8 cellular contexts compared by ENCODE assay signal in the genomic region with DNA sequence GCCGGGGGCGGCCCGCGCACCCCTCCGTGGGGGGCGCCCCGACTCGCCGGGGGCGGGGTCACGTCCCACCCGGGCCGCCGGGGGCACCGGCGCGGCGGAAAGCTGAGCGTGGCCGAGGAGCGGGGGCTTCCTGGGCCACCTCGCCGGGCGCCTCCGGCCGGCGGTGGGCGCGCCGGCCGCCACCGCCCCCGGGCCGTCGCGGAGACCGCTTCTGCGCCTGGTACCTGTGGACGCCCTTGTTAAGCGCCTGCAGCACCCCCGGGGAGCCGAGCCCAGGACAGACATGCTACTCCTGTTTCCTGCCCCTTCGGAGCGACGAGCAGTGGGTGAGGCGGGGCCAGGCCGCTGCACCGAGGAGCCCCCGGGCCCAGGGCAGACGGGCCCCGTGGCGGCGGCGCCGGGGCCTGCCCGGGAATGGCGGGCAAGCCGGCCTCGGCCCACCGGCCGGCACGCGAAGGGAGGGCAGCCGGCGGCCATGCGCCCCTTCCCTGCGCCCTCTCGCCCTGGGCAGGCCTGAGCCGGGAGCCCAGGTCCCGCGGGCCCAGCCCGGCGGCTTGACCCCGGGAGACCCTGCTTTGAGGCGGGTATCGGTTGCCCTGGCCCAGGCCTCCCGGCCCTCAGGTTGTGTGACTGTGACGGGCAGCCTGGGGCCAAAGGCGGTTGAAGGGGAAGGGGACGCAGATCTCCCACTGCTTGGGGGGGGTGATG. TPM values are rescaled to one million over a fixed set of nuclear protein-coding genes. Genes with fewer than 3 reads are reported as not detected.
DNase-seq lines count a peak whose midpoint lies in the region; ATAC-seq and TF ChIP-seq lines count a peak whose summit lies in the region.

No MANE protein-coding gene starts in this region.

- peaks cover 9 to 42% (median 20%) of the 10 kb centered on the region in 4 donors for H3K4me1 Mint-ChIP-seq in CD4-positive, CD25-positive, alpha-beta regulatory T cell
- peaks cover 33% of the 10 kb centered on the region for H3K4me1 Mint-ChIP-seq in activated CD8-positive, alpha-beta T cell treated with anti-CD3 and anti-CD28 coated beads for 36 hours (ENCODE audit: low read depth)
- peaks cover 25 to 32% of the 10 kb centered on the region in 2 donors for H3K4me1 Mint-ChIP-seq in effector memory CD8-positive, alpha-beta T cell (ENCODE audit: low read depth in 2 of 2)

- DNase-seq in CD4-positive, CD25-positive, alpha-beta regulatory T cell: peak; percentile 45 to 63 (median 62)
- DNase-seq in HuH-7.5 (ENCODE audit: low spot score) (peak; percentile 97), NCI-H1694 treated with DMSO at 0.1 percent for 48 hours (lab: John Stamatoyannopoulos, UW) (no peak)
- DNase-seq in activated CD8-positive, alpha-beta T cell treated with anti-CD3 and anti-CD28 coated beads for 36 hours: peak; percentile 68
- DNase-seq in effector memory CD8-positive, alpha-beta T cell: peak; percentile 36 to 46 (median 39)
- DNase-seq in stimulated activated naive CD8-positive, alpha-beta T cell treated with anti-CD3 and anti-CD28 coated beads, Interleukin-15, Interleukin-2, amounts not matched to agents 100 U/mL and 50 U/mL, for 24 hours: peak; percentile 60

- no peak overlapping the region for H3K4me3 ChIP-seq in CD4-positive, CD25-positive, alpha-beta regulatory T cell (ENCODE audit: low read depth, low read length)
- H3K4me3 ChIP-seq in mesodermal cell (ENCODE audit: extremely low read depth, insufficient read depth, low read length, poor library complexity, severe bottlenecking): peak overlapping the region; percentile 37

- H3K27ac ChIP-seq in CD4-positive, CD25-positive, alpha-beta regulatory T cell (ENCODE audit: insufficient read depth, low read length, poor library complexity, severe bottlenecking): peak overlapping the region; percentile 83
- H3K27ac ChIP-seq in mesodermal cell (ENCODE audit: low read depth, low read length, severe bottlenecking): peak overlapping the region; percentile 90

- POLR2A ChIA-PET in activated CD8-positive, alpha-beta T cell treated with anti-CD3 and anti-CD28 coated beads for 36 hours (lab: Charles Lee): interaction anchor here (0.7 to 2.5 kb wide), 5 partner anchors 9 to 122 kb away, joined by 3 to 16 read pairs (median 4); no protein-coding TSS in a partner anchor

- no peaks in the 10 kb centered on the region for H3K9me3 Mint-ChIP-seq in CD4-positive, CD25-positive, alpha-beta regulatory T cell
- no peaks in the 10 kb centered on the region for H3K9me3 Mint-ChIP-seq in activated CD8-positive, alpha-beta T cell treated with anti-CD3 and anti-CD28 coated beads for 36 hours
- H3K9me3 Mint-ChIP-seq in effector memory CD8-positive, alpha-beta T cell: no peaks in the 10 kb centered on the region

- intact Hi-C loops in activated CD8-positive, alpha-beta T cell treated with anti-CD3 and anti-CD28 coated beads for 36 hours (cut with micrococcal nuclease): no loop called here

- WGBS in mesodermal cell (ENCODE audit: insufficient coverage in 2 of 2), 2 experiments: 1 to 4% methylated on average over 65 to 69 of the region's 80 CpGs

- ATAC-seq in CD4-positive, CD25-positive, alpha-beta regulatory T cell (ENCODE audit: low read depth in 2 of 2): peak; percentile 10 to 12
- peak; percentile 6 for ATAC-seq in GM21367 (IDR thresholded peaks at IDR 0.05; ENCODE audit: unreplicated experiment)
- peak; percentile 7 for ATAC-seq in activated CD8-positive, alpha-beta T cell treated with anti-CD3 and anti-CD28 coated beads for 36 hours
- ATAC-seq in effector memory CD8-positive, alpha-beta T cell (replicated peaks): peak; percentile 14
- peak; percentile 16 for ATAC-seq in stimulated activated naive CD8-positive, alpha-beta T cell treated with anti-CD3 and anti-CD28 coated beads, Interleukin-15, Interleukin-2, amounts not matched to agents 100 U/mL and 50 U/mL, for 24 hours

- H3K36me3 Mint-ChIP-seq in CD4-positive, CD25-positive, alpha-beta regulatory T cell: peaks cover 1% of the 10 kb centered on the region
- peaks cover 20% of the 10 kb centered on the region for H3K36me3 Mint-ChIP-seq in activated CD8-positive, alpha-beta T cell treated with anti-CD3 and anti-CD28 coated beads for 36 hours (ENCODE audit: low read depth)
- H3K36me3 Mint-ChIP-seq in effector memory CD8-positive, alpha-beta T cell (ENCODE audit: insufficient read depth): peaks cover 20% of the 10 kb centered on the region

- H3K4me1 ChIP-seq in CD4-positive, CD25-positive, alpha-beta regulatory T cell (ENCODE audit: control insufficient read depth, insufficient read depth, low read length, poor library complexity, severe bottlenecking): peaks cover 36% of the 10 kb centered on the region
- H3K4me1 ChIP-seq in mesodermal cell (ENCODE audit: control insufficient read depth, insufficient read depth, low read length, poor library complexity, severe bottlenecking): peaks cover 3% of the 10 kb centered on the region

- H3K36me3 ChIP-seq in CD4-positive, CD25-positive, alpha-beta regulatory T cell (ENCODE audit: control insufficient read depth, insufficient read depth, low read length): no peaks in the 10 kb centered on the region
- peaks cover 13% of the 10 kb centered on the region for H3K36me3 ChIP-seq in mesodermal cell (ENCODE audit: control insufficient read depth, insufficient read depth, low read length)

- H3K9me3 ChIP-seq in CD4-positive, CD25-positive, alpha-beta regulatory T cell (ENCODE audit: control insufficient read depth in 2 of 2, low read length in 2 of 2): no peaks in the 10 kb centered on the region
- no peaks in the 10 kb centered on the region for H3K9me3 ChIP-seq in mesodermal cell (ENCODE audit: control insufficient read depth, low read length)

- TF ChIP-seq CTCF in activated CD8-positive, alpha-beta T cell treated with anti-CD3 and anti-CD28 coated beads for 36 hours (IDR thresholded peaks at IDR 0.05): no peak

- CTCF ChIA-PET in activated CD8-positive, alpha-beta T cell treated with anti-CD3 and anti-CD28 coated beads for 36 hours (lab: Charles Lee): interaction anchor here (0.9 to 3.0 kb wide), 4 partner anchors 8 to 235 kb away, joined by 3 to 17 read pairs (median 4); a partner anchor contains a TSS

- H3K27ac Mint-ChIP-seq in CD4-positive, CD25-positive, alpha-beta regulatory T cell: no peak overlapping the region
- H3K27ac Mint-ChIP-seq in activated CD8-positive, alpha-beta T cell treated with anti-CD3 and anti-CD28 coated beads for 36 hours: peak overlapping the region; percentile 83
- peak overlapping the region in 1 of 2 donors; percentile 98 for H3K27ac Mint-ChIP-seq in effector memory CD8-positive, alpha-beta T cell

- no peaks in the 10 kb centered on the region for H3K27me3 ChIP-seq in CD4-positive, CD25-positive, alpha-beta regulatory T cell (ENCODE audit: control insufficient read depth, insufficient read depth, low read length)

- peak overlapping the region; percentile 65 to 97 (median 90) for H3K4me3 Mint-ChIP-seq in CD4-positive, CD25-positive, alpha-beta regulatory T cell
- H3K4me3 Mint-ChIP-seq in activated CD8-positive, alpha-beta T cell treated with anti-CD3 and anti-CD28 coated beads for 36 hours: peak overlapping the region; percentile 70
- peak overlapping the region; percentile 81 to 99 for H3K4me3 Mint-ChIP-seq in effector memory CD8-positive, alpha-beta T cell

- peaks cover 15% of the 10 kb centered on the region for H3K27me3 Mint-ChIP-seq in CD4-positive, CD25-positive, alpha-beta regulatory T cell
- no peaks in the 10 kb centered on the region for H3K27me3 Mint-ChIP-seq in activated CD8-positive, alpha-beta T cell treated with anti-CD3 and anti-CD28 coated beads for 36 hours
- no peaks in the 10 kb centered on the region for H3K27me3 Mint-ChIP-seq in effector memory CD8-positive, alpha-beta T cell

RNA-seq across cellular contexts. Expression of a gene that starts 0.8 kb away (rescaled TPM):
- total RNA-seq in CD4-positive, CD25-positive, alpha-beta regulatory T cell: 346 TPM
- 10 to 100 TPM; 10.7 to 14.4 (median 11.8) TPM for polyA plus RNA-seq in CD4-positive, CD25-positive, alpha-beta regulatory T cell
- 10 to 100 TPM; 79.6 to 88.1 TPM for total RNA-seq in activated CD8-positive, alpha-beta T cell treated with anti-CD3 and anti-CD28 coated beads for 36 hours
- 34.3 TPM for polyA plus RNA-seq in mesodermal cell (2013, experiment 1 of 2)
- 29.0 TPM for polyA plus RNA-seq in mesodermal cell (2013, experiment 2 of 2)
